ENCODE assay signal across 34 cellular contexts in genomic region chr7:157764193-157764592, GRCh38.
"Had no signal": no experiment of that assay in that cellular context is flagged by ENCODE, and none has a peak within 500 bp of the region (broad histone marks: within the 10 kb centered on the region; RNA-seq: fewer than 3 reads in every experiment).

No MANE protein-coding gene starts in this region.

- H3K4me3 ChIP-seq: MG63 had no signal

- H3K4me2 ChIP-seq: KMS-11 had no signal

- H3K27ac ChIP-seq: KMS-11 had no signal

- H3K9ac ChIP-seq: KMS-11 had no signal

- H3K27me3 ChIP-seq: MG63 had no signal

- DNase-seq: Karpas-422, Kasumi-1, MG63, MM.1S, MV-4-11, NCI-H1048, NCI-H1092, NCI-H1092 treated with DMSO at 0.1 percent for 48 hours, NCI-H1105, NCI-H1105 treated with DMSO at 0.1 percent for 48 hours, NCI-H1417, NCI-H1417 treated with DMSO at 0.1 percent for 48 hours, NCI-H1436, NCI-H1436 treated with DMSO at 0.1 percent for 48 hours, NCI-H146, NCI-H1694, NCI-H1694 treated with DMSO at 0.1 percent for 48 hours, NCI-H187, NCI-H187 treated with DMSO at 0.1 percent for 48 hours, NCI-H1930, NCI-H2029, NCI-H2029 treated with DMSO at 0.1 percent for 48 hours, NCI-H2081, NCI-H2081 treated with DMSO at 0.1 percent for 48 hours, NCI-H2107, NCI-H2171, NCI-H2171 treated with DMSO at 0.1 percent for 48 hours, NCI-H2227 treated with DMSO at 0.1 percent for 48 hours, NCI-H226, NCI-H345, NCI-H446, NCI-H446 treated with DMSO at 0.1 percent for 48 hours, NCI-H510A had no signal

- H3K36me3 ChIP-seq: MG63 had no signal

- H3K9me3 ChIP-seq: MG63 had no signal
